Comparison of ENCODE assay signal across 26 cellular contexts in the genomic region with DNA sequence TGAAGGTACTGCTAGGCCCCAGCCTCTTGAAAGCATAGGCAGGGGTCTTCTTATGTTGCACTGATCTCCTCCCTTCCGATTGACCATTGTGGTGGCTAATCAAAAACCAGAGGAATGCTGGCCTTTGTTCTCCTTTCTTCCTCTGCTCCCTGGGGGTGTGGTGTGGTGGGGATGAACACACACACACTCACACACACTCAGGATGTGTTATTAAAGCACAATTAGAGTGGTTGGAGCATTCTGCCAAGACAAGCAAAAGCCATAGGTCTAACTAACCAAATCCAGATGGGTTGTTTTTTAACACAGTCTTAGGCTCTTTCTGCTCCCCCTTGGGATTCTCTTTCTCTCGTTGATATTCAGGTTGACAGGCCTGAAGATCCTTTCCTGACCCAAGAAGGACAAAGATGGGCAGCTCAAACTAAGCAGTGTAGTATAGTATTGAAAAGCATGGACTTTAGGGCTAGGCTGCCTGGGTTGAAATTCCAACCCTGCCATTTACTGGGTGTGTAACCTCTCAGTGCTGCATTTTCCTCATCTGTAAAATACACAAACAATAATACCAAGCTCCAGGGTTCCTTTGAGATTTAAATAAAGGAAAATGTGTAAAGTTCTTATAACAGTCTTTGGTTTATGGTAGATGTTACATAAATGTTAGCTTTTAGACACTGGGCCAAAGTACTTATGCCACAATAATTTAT. TPM values are rescaled to one million over a fixed set of nuclear protein-coding genes. Genes with fewer than 3 reads are reported as not detected.
DNase-seq lines count a peak whose midpoint lies in the region; ATAC-seq and TF ChIP-seq lines count a peak whose summit lies in the region.
"Had no signal": no experiment of that assay in that cellular context is flagged by ENCODE, and none has a peak within 500 bp of the region (broad histone marks: within the 10 kb centered on the region; RNA-seq: fewer than 3 reads in every experiment).

No MANE protein-coding gene starts in this region.

- no peak overlapping the region for H3K27ac ChIP-seq in neuronal stem cell (replicated peaks; ENCODE audit: low read length)
- H3K27ac ChIP-seq: SJSA1 had no signal

- no peaks in the 10 kb centered on the region for H3K27me3 ChIP-seq in neuronal stem cell (ENCODE audit: control insufficient read depth in 3 of 3, insufficient read depth in 3 of 3, low read depth in 1 of 3, low read length in 3 of 3)
- H3K27me3 ChIP-seq: SJSA1 had no signal

- no peaks in the 10 kb centered on the region for H3K9me3 ChIP-seq in neuronal stem cell (replicated peaks in 1 of 2; ENCODE audit: control insufficient read depth in 2 of 2, insufficient read depth in 1 of 2, low read depth in 1 of 2, low read length in 2 of 2)
- H3K9me3 ChIP-seq: SJSA1 had no signal

- H3K14ac ChIP-seq in neuronal stem cell (ENCODE audit: low read length), result no peak overlapping the region

- H2AFZ ChIP-seq in neuronal stem cell (ENCODE audit: low read length), result peak overlapping the region; percentile 60

- H3K4me1 ChIP-seq in neuronal stem cell (ENCODE audit: control insufficient read depth in 2 of 2, insufficient read depth in 1 of 2, low read depth in 1 of 2, low read length in 2 of 2), result peaks cover under 1 to 13% of the 10 kb centered on the region in 2 donors

- no peaks in the 10 kb centered on the region for H3K79me1 ChIP-seq in neuronal stem cell (ENCODE audit: low read depth, low read length)

- no peak overlapping the region for H3K18ac ChIP-seq in neuronal stem cell (ENCODE audit: low read length)

- no peak overlapping the region for H2BK120ac ChIP-seq in neuronal stem cell (ENCODE audit: low read depth, low read length)

- H2BK5ac ChIP-seq in neuronal stem cell (ENCODE audit: low read length), result no peak overlapping the region

- no peak for ATAC-seq in esophagus mucosa
- ATAC-seq: HCT116, HepG2, PC-3 had no signal

- no peak overlapping the region for H3K4ac ChIP-seq in neuronal stem cell (ENCODE audit: low read length)

- no peak overlapping the region for H2AK5ac ChIP-seq in neuronal stem cell (ENCODE audit: low read depth, low read length)

- H3K23ac ChIP-seq in neuronal stem cell (ENCODE audit: low read depth, low read length, poor library complexity), result no peak overlapping the region

- no peaks in the 10 kb centered on the region for H3K36me3 ChIP-seq in neuronal stem cell (replicated peaks in 1 of 2; ENCODE audit: control insufficient read depth in 2 of 2, insufficient read depth in 2 of 2, low read length in 2 of 2)
- H3K36me3 ChIP-seq: SJSA1 had no signal

- DNase-seq in EH (ENCODE audit: low read depth) (peak; percentile 51), astrocyte of the spinal cord (ENCODE audit: low read depth, low spot score) (peak; percentile 74), fibroblast of peridontal ligament (ENCODE audit: extremely low read depth) (peak; percentile 69), neuronal stem cell (ENCODE audit: low spot score) (no peak), NAMALWA (ENCODE audit: low spot score) (no peak), NOMO-1 (lab: John Stamatoyannopoulos, UW; ENCODE audit: unreplicated experiment in 2 of 2) (no peak)
- DNase-seq in activated naive CD4-positive, alpha-beta T cell treated with anti-CD3 and anti-CD28 coated beads, Interleukin-2, amount 50 U/mL, for 16 hours, result no peak
- DNase-seq: C1 segment of cervical spinal cord; CD4-positive, alpha-beta memory T cell; COR-L47; GF-D8; Karpas-422; NCI-H1092 treated with DMSO at 0.1 percent for 48 hours; NCI-H1436; NCI-H187; NCI-H2081 treated with DMSO at 0.1 percent for 48 hours; NCI-H2171 treated with DMSO at 0.1 percent for 48 hours; NCI-H345; NCI-H510A treated with DMSO at 0.1 percent for 48 hours; PC-3; Right ventricle myocardium superior; RPMI8226 had no signal

- WGBS in neuronal stem cell (ENCODE audit: extremely low coverage in 2 of 2, insufficient read length in 2 of 2, insufficient replicate concordance in 1 of 2), 2 donors, result no CpG with 5 or more reads among the region's 2 CpGs

- H3K9ac ChIP-seq in neuronal stem cell (ENCODE audit: low read depth, low read length, poor library complexity), result no peak overlapping the region

- no peak overlapping the region for H3K4me2 ChIP-seq in neuronal stem cell (ENCODE audit: insufficient read depth, low read length, poor library complexity, severe bottlenecking)

- no peak for TF ChIP-seq CTCF in astrocyte of the spinal cord (IDR thresholded peaks at IDR 0.05; ENCODE audit: low read depth, low read length)

- in situ Hi-C loops in astrocyte of the spinal cord (cut with HindIII; ENCODE audit: low sequenced_read_pairs), result no loop called here

- no peak overlapping the region for H3K4me3 ChIP-seq in astrocyte of the spinal cord (ENCODE audit: low read depth, low read length)
- H3K4me3 ChIP-seq in neuronal stem cell (ENCODE audit: low read length in 2 of 2), result no peak overlapping the region
- H3K4me3 ChIP-seq: SJSA1 had no signal

- H2BK15ac ChIP-seq in neuronal stem cell (ENCODE audit: low read length), result no peak overlapping the region

- no peak overlapping the region for H4K8ac ChIP-seq in neuronal stem cell (ENCODE audit: low read depth, low read length)

- no peak overlapping the region for H4K91ac ChIP-seq in neuronal stem cell (ENCODE audit: low read depth, low read length, poor library complexity)

- H2BK12ac ChIP-seq in neuronal stem cell (ENCODE audit: low read length), result no peak overlapping the region

RNA-seq across cellular contexts. Expression of a gene that starts 25.5 kb away (rescaled TPM):
- polyA plus RNA-seq in neuronal stem cell (2013, experiment 1 of 2), result 2.9 TPM
- 3.1 TPM for polyA plus RNA-seq in neuronal stem cell (2013, experiment 2 of 2)
- 15.9 TPM for total RNA-seq in esophagus mucosa

Comparison
In these comparisons a context has a peak if more than half of its experiments do, and no peak if none do; other contexts are left out.
1. DNase-seq: peak in EH (single experiment), astrocyte of the spinal cord (single experiment) and fibroblast of peridontal ligament (single experiment); none in neuronal stem cell (single experiment), NAMALWA (single experiment), NOMO-1 (0 of 2) and activated naive CD4-positive, alpha-beta T cell treated with anti-CD3 and anti-CD28 coated beads, Interleukin-2, amount 50 U/mL, for 16 hours (single experiment).